Comparison of ENCODE assay signal across 1 cellular context in the genomic region with DNA sequence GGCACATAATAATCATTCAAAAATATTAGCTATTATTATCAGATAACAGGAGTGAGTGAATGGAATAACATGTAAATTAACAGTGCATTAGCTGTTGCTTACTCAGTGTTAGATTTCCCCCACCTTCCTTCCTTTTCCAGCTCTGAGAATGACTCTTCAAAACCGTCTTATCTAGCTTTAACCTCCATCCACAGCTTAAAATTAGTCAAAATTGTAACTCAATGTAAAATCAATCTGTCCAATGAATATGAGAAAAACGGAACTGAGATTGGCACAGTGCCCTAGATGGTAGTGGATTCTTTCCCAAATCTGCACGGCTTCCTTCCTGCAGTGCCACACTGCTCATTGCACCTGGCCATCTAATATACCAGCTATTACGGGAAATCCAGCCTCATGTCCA.
TF ChIP-seq lines count a peak whose summit lies in the region.

No MANE protein-coding gene starts in this region.

TF ChIP-seq in IMR-90, 13 proteins besides CTCF, POLR2A, EP300 and RAD21 (continued from another document):
- TF ChIP-seq RFX5 (IDR thresholded peaks at IDR 0.05; ENCODE audit: low read depth, low read length) (no peak), FOS (IDR thresholded peaks at IDR 0.05; ENCODE audit: low read depth, low read length) (no peak), CEBPB (IDR thresholded peaks at IDR 0.05; ENCODE audit: low read depth, low read length) (no peak), USF2 (IDR thresholded peaks at IDR 0.05; ENCODE audit: low read depth, low read length) (no peak), CHD1 (IDR thresholded peaks at IDR 0.05; ENCODE audit: low read depth, low read length) (no peak), MXI1 (IDR thresholded peaks at IDR 0.05; ENCODE audit: borderline replicate concordance, low read depth, low read length) (no peak), SMC3 (IDR thresholded peaks at IDR 0.05; ENCODE audit: low read depth, low read length) (no peak), MAFK (IDR thresholded peaks at IDR 0.05; ENCODE audit: low read depth, low read length) (no peak), MAZ (IDR thresholded peaks at IDR 0.05; ENCODE audit: borderline replicate concordance, low read depth, low read length) (no peak), ELK1 (IDR thresholded peaks at IDR 0.05; ENCODE audit: borderline replicate concordance, low read depth, low read length) (no peak)
